ENCODE assay signal across 8 cellular contexts in the genomic region with DNA sequence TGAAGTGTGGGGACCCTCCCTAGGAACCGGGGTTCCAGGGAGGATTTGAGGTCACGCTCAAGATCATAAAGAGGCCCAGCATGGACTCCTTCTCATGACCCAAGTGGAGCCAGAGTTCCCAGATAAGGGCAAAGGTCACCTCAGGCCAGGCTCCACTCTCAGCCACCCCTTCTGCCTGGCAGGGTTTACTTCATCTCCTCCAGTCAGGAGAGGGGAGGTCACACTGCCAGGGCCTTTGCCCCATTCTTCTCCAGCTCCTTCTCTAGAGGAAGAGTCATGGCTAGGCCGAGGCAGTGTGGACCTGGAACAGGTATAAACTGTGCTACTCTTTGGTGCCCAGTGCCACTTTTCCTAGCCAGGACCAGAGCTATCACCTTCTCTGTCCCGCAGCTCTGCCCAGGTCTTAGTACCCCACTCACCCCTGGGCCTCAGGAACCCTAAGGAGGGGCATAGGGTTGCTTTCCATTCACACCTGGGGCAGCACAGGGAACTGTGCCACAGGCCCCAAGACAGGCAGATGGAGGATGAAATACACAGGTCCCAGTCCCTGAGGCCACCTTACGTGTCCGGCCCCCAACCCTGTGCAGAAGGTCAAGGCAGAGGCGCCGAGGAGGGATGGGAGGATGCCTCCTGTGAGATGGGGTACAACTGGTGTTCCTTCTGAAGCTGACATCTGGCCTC. TPM values are rescaled to one million over a fixed set of nuclear protein-coding genes. Genes with fewer than 3 reads are reported as not detected.
DNase-seq lines count a peak whose midpoint lies in the region; ATAC-seq, FAIRE-seq and TF ChIP-seq lines count a peak whose summit lies in the region.

No MANE protein-coding gene starts in this region.

- H3K4me3 ChIP-seq in AG04450 (ENCODE audit: low read depth, low read length), result peak overlapping the region; percentile 61
- peak overlapping the region; percentile 60 to 63 for H3K4me3 ChIP-seq in muscle layer of duodenum (ENCODE audit: low read depth in 1 of 2, low read length in 2 of 2)

- no peaks in the 10 kb centered on the region for H3K36me3 ChIP-seq in muscle layer of duodenum (ENCODE audit: control insufficient read depth in 1 of 2, insufficient read depth in 2 of 2, low read length in 2 of 2)

- CTCF ChIA-PET in AG04450 (lab: Charles Lee), result interaction anchor here (0.5 to 2.0 kb wide), 2 partner anchors 28 to 351 kb away, joined by 7 to 10 read pairs; a partner anchor contains a TSS

- ATAC-seq in HG02938 (IDR thresholded peaks at IDR 0.05; ENCODE audit: unreplicated experiment), result no peak
- ATAC-seq in HG03460 (IDR thresholded peaks at IDR 0.05; ENCODE audit: unreplicated experiment), result no peak
- no peak for ATAC-seq in HG02973 (IDR thresholded peaks at IDR 0.05; ENCODE audit: unreplicated experiment)

- no peaks in the 10 kb centered on the region for H3K27me3 ChIP-seq in AG04450 (ENCODE audit: control insufficient read depth, insufficient read depth, low read length)
- H3K27me3 ChIP-seq in muscle layer of duodenum (ENCODE audit: low read depth, low read length), result no peaks in the 10 kb centered on the region

- H3K27ac ChIP-seq in AG04450 (ENCODE audit: low read depth, low read length) (peak overlapping the region; percentile 68), caudate nucleus (ENCODE audit: low read depth, low read length) (peak overlapping the region; percentile 44), muscle layer of duodenum (ENCODE audit: low read length) (no peak overlapping the region)

- no peak for DNase-seq in AG04450 (ENCODE audit: low read depth, low spot score)
- DNase-seq in HTR-8/SVneo (ENCODE audit: insufficient read length, low spot score), result no peak
- DNase-seq in caudate nucleus (lab: John Stamatoyannopoulos, UW), result no peak
- DNase-seq in RKO (ENCODE audit: low spot score), result no peak

- peaks cover 14 to 26% of the 10 kb centered on the region in 2 donors for H3K4me1 ChIP-seq in muscle layer of duodenum (ENCODE audit: control insufficient read depth in 1 of 2, insufficient read depth in 2 of 2, low read length in 2 of 2)

- TF ChIP-seq CTCF in AG04450 (IDR thresholded peaks at IDR 0.05; ENCODE audit: low read depth, low read length), result no peak

- H3K9me3 ChIP-seq in AG04450 (ENCODE audit: control insufficient read depth, insufficient read depth, low read length) (no peaks in the 10 kb centered on the region; the same call in 1 of the 2 replicates), muscle layer of duodenum (ENCODE audit: control insufficient read depth in 1 of 2, low read length in 2 of 2) (no peaks in the 10 kb centered on the region)

- FAIRE-seq in HTR-8/SVneo (lab: Jason Lieb, UNC), result peak; percentile 33

- POLR2A ChIA-PET in AG04450 (lab: Yijun Ruan, JAX), result interaction anchor here (1.8 kb wide), 1 partner anchor 28 kb away, joined by 13 read pairs; a partner anchor contains a TSS

RNA-seq across cellular contexts. Expression of a gene that starts 0.9 kb away (rescaled TPM):
- polyA plus RNA-seq in AG04450 (2011; rRNA removed), result 42.5 and 52.1 TPM in 2 replicates
- 54.1 and 55.0 TPM in 2 replicates for polyA minus RNA-seq in AG04450 (2011; rRNA and poly(A)+ RNA removed)

RNA-seq across cellular contexts. Expression of a gene that starts 27.8 kb away (rescaled TPM):
- polyA plus RNA-seq in AG04450 (2011; rRNA removed), result 143 and 145 TPM in 2 replicates
- polyA minus RNA-seq in AG04450 (2011; rRNA and poly(A)+ RNA removed), result 132 and 146 TPM in 2 replicates

RNA-seq across cellular contexts. Expression of a gene that starts 43.5 kb away (rescaled TPM):
- polyA plus RNA-seq in AG04450 (2011; rRNA removed), result not detected in 2 replicates
- polyA minus RNA-seq in AG04450 (2011; rRNA and poly(A)+ RNA removed), result not detected in 2 replicates

RNA-seq across cellular contexts. Expression of a gene that starts 52.1 kb away (rescaled TPM):
- 2.2 and 2.5 TPM in 2 replicates for polyA plus RNA-seq in AG04450 (2011; rRNA removed)
- 2.4 and 3.6 TPM in 2 replicates for polyA minus RNA-seq in AG04450 (2011; rRNA and poly(A)+ RNA removed)

RNA-seq across cellular contexts. Expression of a gene that starts 52.2 kb away (rescaled TPM):
- polyA plus RNA-seq in AG04450 (2011; rRNA removed), result 106 and 116 TPM in 2 replicates
- 46.9 and 47.1 TPM in 2 replicates for polyA minus RNA-seq in AG04450 (2011; rRNA and poly(A)+ RNA removed)
